In the genomic region with DNA sequence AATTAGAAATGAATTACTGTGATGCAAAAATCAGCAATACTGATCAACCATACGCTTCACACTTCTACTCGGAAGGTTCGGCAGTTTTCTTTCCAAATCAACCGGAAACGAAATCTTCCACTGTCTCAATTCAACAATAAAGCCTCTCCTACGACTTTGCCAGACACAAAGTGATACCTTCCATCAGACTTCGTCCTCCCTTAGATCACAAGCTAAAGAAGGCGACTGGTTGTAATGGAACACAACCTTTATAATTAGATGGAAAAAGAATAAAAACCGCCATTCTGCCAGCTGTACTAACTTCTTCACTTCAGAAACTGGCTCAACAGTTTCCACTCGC, we compare ENCODE assay signal across 8 cellular contexts. TPM values are rescaled to one million over a fixed set of nuclear protein-coding genes. Genes with fewer than 3 reads are reported as not detected.
DNase-seq lines count a peak whose midpoint lies in the region; ATAC-seq and TF ChIP-seq lines count a peak whose summit lies in the region.

No MANE protein-coding gene starts in this region.

- ATAC-seq in naive thymus-derived CD8-positive, alpha-beta T cell, result no peak
- ATAC-seq in omental fat pad (ENCODE audit: low FRiP score) (no peak), GM18873 (IDR thresholded peaks at IDR 0.05; ENCODE audit: low FRiP score, unreplicated experiment) (no peak), HG02884 (IDR thresholded peaks at IDR 0.05; ENCODE audit: unreplicated experiment) (no peak)

- H3K36me3 Mint-ChIP-seq in naive thymus-derived CD8-positive, alpha-beta T cell, result peaks cover 0 to 9% (median 3%) of the 10 kb centered on the region in 3 donors

- H3K27me3 ChIP-seq in BLaER1 treated with 17β-estradiol and CSF1 and Interleukin-3, amounts not matched to agents 10 nM and 100 nM, result no peaks in the 10 kb centered on the region

- H3K27ac ChIP-seq in BLaER1 treated with 17β-estradiol and CSF1 and Interleukin-3, amounts not matched to agents 10 nM and 100 nM, result peak overlapping the region; percentile 83 to 93 (median 89)
- H3K27ac ChIP-seq in KOPT-K1 (ENCODE audit: low read depth, low read length, poor library complexity, severe bottlenecking), result peak overlapping the region; percentile 72
- peak overlapping the region; percentile 76 to 79 for H3K27ac ChIP-seq in coronary artery

- peak overlapping the region; percentile 78 to 99 (median 89) for H3K4me2 ChIP-seq in BLaER1 treated with 17β-estradiol and CSF1 and Interleukin-3, amounts not matched to agents 10 nM and 100 nM

- H3K4me3 Mint-ChIP-seq in naive thymus-derived CD8-positive, alpha-beta T cell, result peak overlapping the region; percentile 91 to 97 (median 94)

- H4K20me1 ChIP-seq in BLaER1 treated with 17β-estradiol and CSF1 and Interleukin-3, amounts not matched to agents 10 nM and 100 nM, result peaks cover 10 to 43% (median 34%) of the 10 kb centered on the region in 11 experiments; a peak in 15 of 22 replicates

- no peaks in the 10 kb centered on the region for H3K9me3 ChIP-seq in BLaER1 treated with 17β-estradiol and CSF1 and Interleukin-3, amounts not matched to agents 10 nM and 100 nM (replicated peaks in 1 of 11)
- H3K9me3 ChIP-seq in KOPT-K1 (ENCODE audit: insufficient read depth, low read length, poor library complexity, severe bottlenecking), result no peaks in the 10 kb centered on the region

- peak overlapping the region; percentile 82 to 94 (median 90) for H3K4me3 ChIP-seq in BLaER1 treated with 17β-estradiol and CSF1 and Interleukin-3, amounts not matched to agents 10 nM and 100 nM
- H3K4me3 ChIP-seq in coronary artery, result peak overlapping the region; percentile 89

- peaks cover 24 to 50% (median 40%) of the 10 kb centered on the region in 4 donors for H3K4me1 Mint-ChIP-seq in naive thymus-derived CD8-positive, alpha-beta T cell

- H3K36me3 ChIP-seq in BLaER1 treated with 17β-estradiol and CSF1 and Interleukin-3, amounts not matched to agents 10 nM and 100 nM, result peaks cover under 1 to 27% (median 17%) of the 10 kb centered on the region in 11 experiments; a peak in 13 of 22 replicates
- H3K36me3 ChIP-seq in KOPT-K1 (ENCODE audit: insufficient read depth, low read length), result 0 out of 2 replicates have a peak, but pooled peaks cover 6% of the 10 kb centered on the region

- no peak for DNase-seq in coronary artery (ENCODE audit: low spot score)
- DNase-seq in naive thymus-derived CD8-positive, alpha-beta T cell, result peak in 1 of 10 donors; percentile 5
- no peak for DNase-seq in NCI-H2196 (lab: John Stamatoyannopoulos, UW; ENCODE audit: unreplicated experiment)
- no peak for DNase-seq in omental fat pad (ENCODE audit: low spot score)

- peak overlapping the region; percentile 82 to 96 (median 90) for H3K9ac ChIP-seq in BLaER1 treated with 17β-estradiol and CSF1 and Interleukin-3, amounts not matched to agents 10 nM and 100 nM

- peak overlapping the region; percentile 89 to 96 (median 93) for H3K27ac Mint-ChIP-seq in naive thymus-derived CD8-positive, alpha-beta T cell

- POLR2A ChIA-PET in naive thymus-derived CD8-positive, alpha-beta T cell (lab: Charles Lee), result interaction anchor here (0.8 to 1.7 kb wide), 5 partner anchors 12 to 346 kb away, joined by 3 to 9 read pairs (median 6); partner anchors contain the start of genes KLHL24, MAP6D1 and VWA5B2

- peaks cover 0 to 1% (median 0%) of the 10 kb centered on the region in 5 donors for H3K27me3 Mint-ChIP-seq in naive thymus-derived CD8-positive, alpha-beta T cell

- TF ChIP-seq CTCF in coronary artery (IDR thresholded peaks at IDR 0.05) (no peak), omental fat pad (IDR thresholded peaks at IDR 0.05) (no peak)

- peaks cover 40 to 50% (median 47%) of the 10 kb centered on the region in 10 experiments for H3K4me1 ChIP-seq in BLaER1 treated with 17β-estradiol and CSF1 and Interleukin-3, amounts not matched to agents 10 nM and 100 nM

- H3K9me3 Mint-ChIP-seq in naive thymus-derived CD8-positive, alpha-beta T cell, result no peaks in the 10 kb centered on the region

RNA-seq across cellular contexts. Expression of gene PARL, which starts 0.6 kb away (rescaled TPM):
- 10 to 100 TPM; 45.3 to 49.0 TPM for total RNA-seq in naive thymus-derived CD8-positive, alpha-beta T cell
- polyA plus RNA-seq in naive thymus-derived CD8-positive, alpha-beta T cell, result 100 to 1,000 TPM; 108 to 155 (median 129) TPM
- 10 to 100 TPM; 40.8 to 57.0 (median 47.6) TPM for total RNA-seq in omental fat pad

RNA-seq across cellular contexts. Expression of gene MAP6D1, which starts 58.7 kb away (rescaled TPM):
- total RNA-seq in naive thymus-derived CD8-positive, alpha-beta T cell, result 1 to 10 TPM; 1.0 to 4.9 TPM
- 1 to 10 TPM in 2 of 3 donors, under 1 TPM in 1; 0.58 to 2.9 (median 1.0) TPM for polyA plus RNA-seq in naive thymus-derived CD8-positive, alpha-beta T cell
- total RNA-seq in omental fat pad, result 1 to 10 TPM in 3 of 4 donors, not detected in 1; 1.8 to 2.8 (median 2.4) TPM
